1 cellular context compared by ENCODE assay signal in genomic region chr2:47782557-47783490, GRCh38.
A peak's percentile ranks its signal among the peaks of the same experiment; 100 is the strongest.
TF ChIP-seq lines count a peak whose summit lies in the region.

Gene MSH6 (plus strand): TSS chr2:47783145. CDS start chr2:47783234, 89 bp downstream.

TF ChIP-seq in GM12878, 131 proteins besides CTCF, POLR2A, EP300 and RAD21 (continued from another document and continues in another):
- TF ChIP-seq ZBTB11 (CRISPR knock-in tag; IDR thresholded peaks at IDR 0.05) (no peak), HDAC2 (IDR thresholded peaks at IDR 0.05) (no peak), CHD4 (IDR thresholded peaks at IDR 0.05) (no peak), RFX5 (IDR thresholded peaks at IDR 0.05; ENCODE audit: low read depth, low read length) (no peak), JUNB (IDR thresholded peaks at IDR 0.05) (no peak), BCLAF1 (IDR thresholded peaks at IDR 0.05) (no peak), MTA3 (IDR thresholded peaks at IDR 0.05; ENCODE audit: borderline replicate concordance, low read length) (no peak), KDM1A (IDR thresholded peaks at IDR 0.05; ENCODE audit: borderline replicate concordance) (no peak), BCL11A (IDR thresholded peaks at IDR 0.05; ENCODE audit: low read depth, low read length) (no peak), NR2F1 (conservative IDR thresholded peaks at IDR 0.05) (peak; percentile 58; the same call in 1 of the 2 replicates), BMI1 (IDR thresholded peaks at IDR 0.05; ENCODE audit: borderline replicate concordance) (no peak), ZNF24 (IDR thresholded peaks at IDR 0.05) (0 out of 2 replicates have a peak, but pooled peaks have one; percentile 22), ZNF217 (IDR thresholded peaks at IDR 0.05) (0 out of 2 replicates have a peak, but pooled peaks have one; percentile 29), HDAC6 (IDR thresholded peaks at IDR 0.05; ENCODE audit: unreplicated experiment) (no peak), TCF7 (IDR thresholded peaks at IDR 0.05; ENCODE audit: borderline replicate concordance) (no peak), BACH1 (IDR thresholded peaks at IDR 0.05; ENCODE audit: borderline replicate concordance) (peak; percentile 96), NR2C2 (IDR thresholded peaks at IDR 0.05; ENCODE audit: borderline replicate concordance, control insufficient read depth, insufficient read length, low read depth) (no peak), STAT3 (IDR thresholded peaks at IDR 0.05; ENCODE audit: low read depth, low read length) (no peak), ATF2 (IDR thresholded peaks at IDR 0.05; ENCODE audit: low read length) (no peak), ZNF384 (IDR thresholded peaks at IDR 0.05; ENCODE audit: borderline replicate concordance, low read depth, low read length) (no peak), ZBTB33 (IDR thresholded peaks at IDR 0.05) (no peak), PAX5 (IDR thresholded peaks at IDR 0.05; ENCODE audit: borderline replicate concordance, low read depth, low read length) (no peak), SP1 (IDR thresholded peaks at IDR 0.05; ENCODE audit: low read depth, low read length) (peak; percentile 69), USF2 (IDR thresholded peaks at IDR 0.05; ENCODE audit: borderline replicate concordance, low read depth, low read length) (no peak), RELB (IDR thresholded peaks at IDR 0.05; ENCODE audit: low read depth) (no peak; the same call in 1 of the 2 replicates), SUZ12 (IDR thresholded peaks at IDR 0.05; ENCODE audit: unreplicated experiment) (no peak), ZSCAN29 (IDR thresholded peaks at IDR 0.05) (0 out of 2 replicates have a peak, but pooled peaks have one; percentile 8), FOXK2 (IDR thresholded peaks at IDR 0.05) (no peak), CBX3 (IDR thresholded peaks at IDR 0.05; ENCODE audit: borderline replicate concordance, low read depth) (no peak), JUND (IDR thresholded peaks at IDR 0.05; ENCODE audit: low read depth, low read length) (no peak), TAF1 (IDR thresholded peaks at IDR 0.05; ENCODE audit: borderline replicate concordance, low read depth, low read length) (no peak), SIX5 (IDR thresholded peaks at IDR 0.05; ENCODE audit: low read depth, low read length, severe bottlenecking) (peak; percentile 5), BHLHE40 (IDR thresholded peaks at IDR 0.05; ENCODE audit: borderline replicate concordance in 1 of 2, low read depth in 2 of 2, low read length in 1 of 2) (peak; percentile 83 to 90), NBN (IDR thresholded peaks at IDR 0.05) (no peak; the same call in 1 of the 2 replicates), SPI1 (IDR thresholded peaks at IDR 0.05; ENCODE audit: borderline replicate concordance, insufficient read depth, low read depth, low read length) (peak; percentile 57; the same call in 1 of the 2 replicates), PBX3 (IDR thresholded peaks at IDR 0.05; ENCODE audit: insufficient replicate concordance, low read depth, low read length) (no peak), CHD2 (IDR thresholded peaks at IDR 0.05; ENCODE audit: borderline replicate concordance, low read depth, low read length) (peak; percentile 62), ATF7 (IDR thresholded peaks at IDR 0.05; ENCODE audit: low read depth) (no peak), EZH2 (IDR thresholded peaks at IDR 0.05; ENCODE audit: borderline replicate concordance, control insufficient read depth, low read depth, low read length) (no peak), SMAD1 (IDR thresholded peaks at IDR 0.05; ENCODE audit: low read depth, partially characterized antibody) (no peak), SUPT20H (IDR thresholded peaks at IDR 0.05; ENCODE audit: borderline replicate concordance, control insufficient read depth, low read depth, low read length) (no peak), KLF5 (IDR thresholded peaks at IDR 0.05; ENCODE audit: partially characterized antibody) (no peak), RB1 (IDR thresholded peaks at IDR 0.05; ENCODE audit: borderline replicate concordance) (peak; percentile 100), MEF2B (IDR thresholded peaks at IDR 0.05; ENCODE audit: partially characterized antibody, poor library complexity, severe bottlenecking) (peak; percentile 8), NRF1 (conservative IDR thresholded peaks at IDR 0.05; ENCODE audit: low read depth, low read length) (peak; percentile 32; the same call in 1 of the 2 replicates)
- TF ChIP-seq, protein P1, sequence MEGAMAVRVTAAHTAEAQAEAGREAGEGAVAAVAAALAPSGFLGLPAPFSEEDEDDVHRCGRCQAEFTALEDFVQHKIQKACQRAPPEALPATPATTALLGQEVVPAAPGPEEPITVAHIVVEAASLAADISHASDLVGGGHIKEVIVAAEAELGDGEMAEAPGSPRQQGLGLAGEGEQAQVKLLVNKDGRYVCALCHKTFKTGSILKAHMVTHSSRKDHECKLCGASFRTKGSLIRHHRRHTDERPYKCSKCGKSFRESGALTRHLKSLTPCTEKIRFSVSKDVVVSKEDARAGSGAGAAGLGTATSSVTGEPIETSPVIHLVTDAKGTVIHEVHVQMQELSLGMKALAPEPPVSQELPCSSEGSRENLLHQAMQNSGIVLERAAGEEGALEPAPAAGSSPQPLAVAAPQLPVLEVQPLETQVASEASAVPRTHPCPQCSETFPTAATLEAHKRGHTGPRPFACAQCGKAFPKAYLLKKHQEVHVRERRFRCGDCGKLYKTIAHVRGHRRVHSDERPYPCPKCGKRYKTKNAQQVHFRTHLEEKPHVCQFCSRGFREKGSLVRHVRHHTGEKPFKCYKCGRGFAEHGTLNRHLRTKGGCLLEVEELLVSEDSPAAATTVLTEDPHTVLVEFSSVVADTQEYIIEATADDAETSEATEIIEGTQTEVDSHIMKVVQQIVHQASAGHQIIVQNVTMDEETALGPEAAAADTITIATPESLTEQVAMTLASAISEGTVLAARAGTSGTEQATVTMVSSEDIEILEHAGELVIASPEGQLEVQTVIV (IDR thresholded peaks at IDR 0.05; ENCODE audit: borderline replicate concordance, partially characterized antibody): no peak
- TF ChIP-seq, protein P2, sequence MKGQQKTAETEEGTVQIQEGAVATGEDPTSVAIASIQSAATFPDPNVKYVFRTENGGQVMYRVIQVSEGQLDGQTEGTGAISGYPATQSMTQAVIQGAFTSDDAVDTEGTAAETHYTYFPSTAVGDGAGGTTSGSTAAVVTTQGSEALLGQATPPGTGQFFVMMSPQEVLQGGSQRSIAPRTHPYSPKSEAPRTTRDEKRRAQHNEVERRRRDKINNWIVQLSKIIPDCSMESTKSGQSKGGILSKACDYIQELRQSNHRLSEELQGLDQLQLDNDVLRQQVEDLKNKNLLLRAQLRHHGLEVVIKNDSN (IDR thresholded peaks at IDR 0.05; ENCODE audit: borderline replicate concordance, extremely low read length, insufficient read depth, low read depth, low read length): no peak
- TF ChIP-seq, protein P3, sequence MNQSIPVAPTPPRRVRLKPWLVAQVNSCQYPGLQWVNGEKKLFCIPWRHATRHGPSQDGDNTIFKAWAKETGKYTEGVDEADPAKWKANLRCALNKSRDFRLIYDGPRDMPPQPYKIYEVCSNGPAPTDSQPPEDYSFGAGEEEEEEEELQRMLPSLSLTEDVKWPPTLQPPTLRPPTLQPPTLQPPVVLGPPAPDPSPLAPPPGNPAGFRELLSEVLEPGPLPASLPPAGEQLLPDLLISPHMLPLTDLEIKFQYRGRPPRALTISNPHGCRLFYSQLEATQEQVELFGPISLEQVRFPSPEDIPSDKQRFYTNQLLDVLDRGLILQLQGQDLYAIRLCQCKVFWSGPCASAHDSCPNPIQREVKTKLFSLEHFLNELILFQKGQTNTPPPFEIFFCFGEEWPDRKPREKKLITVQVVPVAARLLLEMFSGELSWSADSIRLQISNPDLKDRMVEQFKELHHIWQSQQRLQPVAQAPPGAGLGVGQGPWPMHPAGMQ (IDR thresholded peaks at IDR 0.05; ENCODE audit: borderline replicate concordance): no peak
